8 cellular contexts compared by ENCODE assay signal in genomic region chr6:125363360-125364121, GRCh38.
DNase-seq lines count a peak whose midpoint lies in the region; ATAC-seq and TF ChIP-seq lines count a peak whose summit lies in the region.

No MANE protein-coding gene starts in this region.

- H3K27me3 ChIP-seq in GM23248 (replicated peaks; ENCODE audit: insufficient read depth), result peaks cover 37% of the 10 kb centered on the region
- H3K27me3 ChIP-seq in Panc1 (ENCODE audit: control insufficient read depth, insufficient read depth, low read length), result peaks cover 41% of the 10 kb centered on the region

- peaks cover 10% of the 10 kb centered on the region for H3K4me1 Mint-ChIP-seq in nephron

- H3K36me3 ChIP-seq in GM23248 (ENCODE audit: low read depth) (no peaks in the 10 kb centered on the region), Panc1 (ENCODE audit: control insufficient read depth, insufficient read depth, low read length) (no peaks in the 10 kb centered on the region)

- H3K4me2 ChIP-seq in GM23248 (ENCODE audit: unreplicated experiment), result peak overlapping the region; percentile 94

- no peak for TF ChIP-seq CTCF in Panc1 (IDR thresholded peaks at IDR 0.05)
- TF ChIP-seq CTCF in nephron (IDR thresholded peaks at IDR 0.05; ENCODE audit: unreplicated experiment in 3 of 3), result no peak

- DNase-seq in GM23248 (peak; percentile 54), Panc1 (ENCODE audit: low read depth, low spot score) (no peak), fibroblast of the conjunctiva (ENCODE audit: low read depth) (peak; percentile 31), germinal center (ENCODE audit: low spot score) (no peak), NCI-H526 treated with DMSO at 0.1 percent for 48 hours (lab: John Stamatoyannopoulos, UW) (no peak)

- H3K4me1 ChIP-seq in GM23248 (ENCODE audit: insufficient read depth) (0 out of 2 replicates have a peak, but pooled peaks cover 3% of the 10 kb centered on the region), Panc1 (ENCODE audit: control insufficient read depth, insufficient read depth, low read length) (no peaks in the 10 kb centered on the region)

- WGBS in GM23248 (ENCODE audit: low coverage in 1 of 2, low lambda C conversion rate in 2 of 2, missing lambda C conversion rate in 2 of 2), 2 experiments, result 17% methylated on average over 39 to 40 of the region's 43 CpGs

- no peaks in the 10 kb centered on the region for H4K20me1 ChIP-seq in GM23248 (ENCODE audit: insufficient read depth)

- no peaks in the 10 kb centered on the region for H3K9me2 ChIP-seq in GM23248 (ENCODE audit: insufficient read depth)

- in situ Hi-C loops in GM23248 (cut with MboI) (no loop called here), Panc1 (cut with HindIII; ENCODE audit: low pct_unique_long_range_greater_than_20kb, low sequenced_read_pairs) (no loop called here)

- H3K9me3 Mint-ChIP-seq in nephron, result no peaks in the 10 kb centered on the region

- peaks cover 16% of the 10 kb centered on the region for H3K27me3 Mint-ChIP-seq in nephron (ENCODE audit: low read depth)

- H3K4me3 Mint-ChIP-seq in nephron, result peak overlapping the region; percentile 73 to 80 (median 78)

- H3K9ac ChIP-seq in GM23248, result peak overlapping the region; percentile 32; the same call in 1 of the 2 replicates

- no peaks in the 10 kb centered on the region for H3F3A ChIP-seq in GM23248 (ENCODE audit: insufficient read depth)

- intact Hi-C loops in Panc1 (cut with micrococcal nuclease; ENCODE audit: unreplicated experiment), result no loop called here

- POLR2A ChIA-PET in Panc1 (lab: Charles Lee), result no interaction called here

- H3K79me2 ChIP-seq in GM23248 (ENCODE audit: insufficient read depth), result no peaks in the 10 kb centered on the region

- H3K27ac ChIP-seq in GM23248 (no peak overlapping the region), Panc1 (ENCODE audit: low read length) (no peak overlapping the region)

- CTCF ChIA-PET in Panc1 (lab: Charles Lee), result no interaction called here

- ATAC-seq in Panc1 (peak; percentile 86), GM21447 (IDR thresholded peaks at IDR 0.05; ENCODE audit: unreplicated experiment) (no peak), HG02840 (IDR thresholded peaks at IDR 0.05; ENCODE audit: low FRiP score, unreplicated experiment) (no peak)

- H3K9me3 ChIP-seq in GM23248 (ENCODE audit: low read depth), result no peaks in the 10 kb centered on the region
- H3K9me3 ChIP-seq in Panc1 (ENCODE audit: control insufficient read depth, insufficient read depth, low read depth, low read length), result no peaks in the 10 kb centered on the region

- no TSS peak for BruUV-seq in Panc1 (replicated peaks; lab: Mats Ljungman, UMichigan)

- H2AFZ ChIP-seq in GM23248, result peak overlapping the region; percentile 91

- H3K4me3 ChIP-seq in GM23248, result peak overlapping the region; percentile 74
- peak overlapping the region; percentile 27 to 47 for H3K4me3 ChIP-seq in Panc1 (ENCODE audit: low read depth in 2 of 2, low read length in 2 of 2)

- no peaks in the 10 kb centered on the region for H3K36me3 Mint-ChIP-seq in nephron (ENCODE audit: low read depth)

- peak overlapping the region; percentile 30 to 61 (median 33) for H3K27ac Mint-ChIP-seq in nephron

Comparison
In these comparisons a context has a peak if more than half of its experiments do, and no peak if none do; other contexts are left out.
1. DNase-seq: peak in GM23248 (single experiment) and fibroblast of the conjunctiva (single experiment); none in Panc1 (single experiment), germinal center (single experiment) and NCI-H526 treated with DMSO at 0.1 percent for 48 hours (single experiment).